ENCODE assay signal across 2 cellular contexts in the genomic region with DNA sequence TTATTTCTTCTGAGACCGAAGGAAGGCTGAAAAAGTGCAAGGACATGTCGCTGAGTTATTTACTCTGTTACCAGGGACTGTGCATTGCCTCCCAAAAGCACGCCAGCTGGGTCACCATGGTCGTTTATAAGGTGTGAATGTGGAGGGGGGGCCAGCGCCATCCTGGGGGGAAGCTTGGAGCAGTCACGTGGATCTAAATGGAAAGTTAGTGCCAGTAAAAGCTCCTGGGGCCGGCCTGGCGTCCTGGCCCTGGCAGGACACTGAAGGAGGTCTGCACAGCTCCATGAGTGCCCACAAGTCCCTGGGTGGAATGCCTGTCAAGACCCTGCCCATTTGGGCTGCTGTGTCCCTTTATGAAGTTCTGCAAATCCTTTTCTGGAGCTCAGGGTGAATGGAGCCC.
TF ChIP-seq lines count a peak whose summit lies in the region.

No MANE protein-coding gene starts in this region.

TF ChIP-seq in GM23338, 12 proteins besides CTCF, POLR2A, EP300 and RAD21:
- TF ChIP-seq ZNF462 (CRISPR knock-in tag; IDR thresholded peaks at IDR 0.05), result no peak
- no peak for TF ChIP-seq EZH2phosphoT487 (IDR thresholded peaks at IDR 0.05; ENCODE audit: unreplicated experiment)
- no peak for TF ChIP-seq JUNB (IDR thresholded peaks at IDR 0.05; ENCODE audit: unreplicated experiment)
- no peak for TF ChIP-seq NANOG (IDR thresholded peaks at IDR 0.05; ENCODE audit: borderline replicate concordance)
- TF ChIP-seq CREB1 (CRISPR knock-in tag; IDR thresholded peaks at IDR 0.05; ENCODE audit: low read depth), result no peak
- TF ChIP-seq ZNF114 (CRISPR knock-in tag; IDR thresholded peaks at IDR 0.05), result no peak

TF ChIP-seq in H1, 55 proteins besides CTCF, POLR2A, EP300 and RAD21:
- TF ChIP-seq JUND (IDR thresholded peaks at IDR 0.05; ENCODE audit: low read length) (no peak), E2F6 (IDR thresholded peaks at IDR 0.05) (no peak), NANOG (IDR thresholded peaks at IDR 0.05; ENCODE audit: insufficient read depth, low read depth, low read length, poor library complexity, severe bottlenecking) (no peak), HDAC2 (IDR thresholded peaks at IDR 0.05; ENCODE audit: borderline replicate concordance in 1 of 2, low read depth in 2 of 2, low read length in 2 of 2) (no peak), POU5F1 (IDR thresholded peaks at IDR 0.05; ENCODE audit: low read depth, low read length) (no peak), CHD2 (IDR thresholded peaks at IDR 0.05; ENCODE audit: low read length) (no peak), GABPA (IDR thresholded peaks at IDR 0.05; ENCODE audit: borderline replicate concordance, insufficient read depth, low read length) (no peak), CREB1 (IDR thresholded peaks at IDR 0.05) (no peak), POLR2AphosphoS5 (IDR thresholded peaks at IDR 0.05; ENCODE audit: low read depth, low read length) (no peak), GTF2F1 (IDR thresholded peaks at IDR 0.05; ENCODE audit: borderline replicate concordance, low read depth, low read length) (no peak), CTBP2 (IDR thresholded peaks at IDR 0.05; ENCODE audit: borderline replicate concordance, insufficient read depth, insufficient read length, low read length) (no peak), TCF12 (IDR thresholded peaks at IDR 0.05; ENCODE audit: low read depth, low read length) (no peak)
- TF ChIP-seq, protein P1, sequence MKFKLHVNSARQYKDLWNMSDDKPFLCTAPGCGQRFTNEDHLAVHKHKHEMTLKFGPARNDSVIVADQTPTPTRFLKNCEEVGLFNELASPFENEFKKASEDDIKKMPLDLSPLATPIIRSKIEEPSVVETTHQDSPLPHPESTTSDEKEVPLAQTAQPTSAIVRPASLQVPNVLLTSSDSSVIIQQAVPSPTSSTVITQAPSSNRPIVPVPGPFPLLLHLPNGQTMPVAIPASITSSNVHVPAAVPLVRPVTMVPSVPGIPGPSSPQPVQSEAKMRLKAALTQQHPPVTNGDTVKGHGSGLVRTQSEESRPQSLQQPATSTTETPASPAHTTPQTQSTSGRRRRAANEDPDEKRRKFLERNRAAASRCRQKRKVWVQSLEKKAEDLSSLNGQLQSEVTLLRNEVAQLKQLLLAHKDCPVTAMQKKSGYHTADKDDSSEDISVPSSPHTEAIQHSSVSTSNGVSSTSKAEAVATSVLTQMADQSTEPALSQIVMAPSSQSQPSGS (IDR thresholded peaks at IDR 0.05; ENCODE audit: low read length), result no peak
- TF ChIP-seq, protein P2, sequence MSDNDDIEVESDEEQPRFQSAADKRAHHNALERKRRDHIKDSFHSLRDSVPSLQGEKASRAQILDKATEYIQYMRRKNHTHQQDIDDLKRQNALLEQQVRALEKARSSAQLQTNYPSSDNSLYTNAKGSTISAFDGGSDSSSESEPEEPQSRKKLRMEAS (IDR thresholded peaks at IDR 0.05), result no peak
TF ChIP-seq in H1: peak in this region for 0.
